12 cellular contexts compared by ENCODE assay signal in genomic region chr12:120834489-120835303, GRCh38.
DNase-seq lines count a peak whose midpoint lies in the region; ATAC-seq and TF ChIP-seq lines count a peak whose summit lies in the region.
"Had no signal": no experiment of that assay in that cellular context is flagged by ENCODE, and none has a peak within 500 bp of the region (broad histone marks: within the 10 kb centered on the region; RNA-seq: fewer than 3 reads in every experiment).

No MANE protein-coding gene starts in this region.

- TF ChIP-seq CTCF in spleen (IDR thresholded peaks at IDR 0.05 in 8 of 11, conservative IDR thresholded peaks at IDR 0.05 in 3 of 11), result no peak

- DNase-seq in T-helper 1 cell (no peak), spleen (no peak), mesenteric fat pad (ENCODE audit: low spot score) (no peak), NOMO-1 treated with DMSO at 0.1 percent for 48 hours (lab: John Stamatoyannopoulos, UW; ENCODE audit: unreplicated experiment) (no peak)
- DNase-seq: 8988T, dermis blood vessel endothelial cell, GF-D8, mucosa of descending colon had no signal

- no peak overlapping the region for H3K4me3 ChIP-seq in spleen
- H3K4me3 ChIP-seq: mucosa of descending colon had no signal

- H3K27me3 ChIP-seq in spleen (replicated peaks in 1 of 7), result no peaks in the 10 kb centered on the region

- intact Hi-C loops in spleen (cut with DNase I; ENCODE audit: low total_unique reads), result no loop called here

- peaks cover 1% of the 10 kb centered on the region for H3K36me3 Mint-ChIP-seq in T-helper 1 cell treated with Interleukin-12 subunit alpha and Interleukin-12 subunit beta and Interleukin-4 antibody, amounts not matched to agents 30 μg/mL and 1 μg/mL, for 36 hours (ENCODE audit: low read depth)

- H3K4me1 Mint-ChIP-seq in T-helper 1 cell treated with Interleukin-12 subunit alpha and Interleukin-12 subunit beta and Interleukin-4 antibody, amounts not matched to agents 30 μg/mL and 1 μg/mL, for 36 hours (ENCODE audit: low read depth), result peaks cover 27% of the 10 kb centered on the region

- H3K27ac ChIP-seq in angular gyrus (ENCODE audit: low read depth, low read length), result peak overlapping the region; percentile 29
- peak overlapping the region in 6 of 8 donors; percentile 20 to 60 (median 50) for H3K27ac ChIP-seq in spleen

- WGBS in spleen, 5 donors, result 44 to 59% (median 51%) methylated on average over 4 of the region's 4 CpGs

- no peaks in the 10 kb centered on the region for H3K36me3 ChIP-seq in spleen

- no peaks in the 10 kb centered on the region for H3K9me3 ChIP-seq in spleen
- H3K9me3 ChIP-seq: mucosa of descending colon had no signal

- TF ChIP-seq POLR2A in spleen (IDR thresholded peaks at IDR 0.05), result no peak

- no peak overlapping the region for H3K27ac Mint-ChIP-seq in T-helper 1 cell treated with Interleukin-12 subunit alpha and Interleukin-12 subunit beta and Interleukin-4 antibody, amounts not matched to agents 30 μg/mL and 1 μg/mL, for 36 hours

- no peaks in the 10 kb centered on the region for H3K27me3 Mint-ChIP-seq in T-helper 1 cell treated with Interleukin-12 subunit alpha and Interleukin-12 subunit beta and Interleukin-4 antibody, amounts not matched to agents 30 μg/mL and 1 μg/mL, for 36 hours (ENCODE audit: low read depth)

- H3K4me3 Mint-ChIP-seq in T-helper 1 cell treated with Interleukin-12 subunit alpha and Interleukin-12 subunit beta and Interleukin-4 antibody, amounts not matched to agents 30 μg/mL and 1 μg/mL, for 36 hours, result peak overlapping the region; percentile 25

- no peaks in the 10 kb centered on the region for H3K9me3 Mint-ChIP-seq in T-helper 1 cell treated with Interleukin-12 subunit alpha and Interleukin-12 subunit beta and Interleukin-4 antibody, amounts not matched to agents 30 μg/mL and 1 μg/mL, for 36 hours

- ATAC-seq in GM21786 (IDR thresholded peaks at IDR 0.05; ENCODE audit: unreplicated experiment) (peak; percentile 57), HG02938 (IDR thresholded peaks at IDR 0.05; ENCODE audit: unreplicated experiment) (no peak)
- ATAC-seq: mucosa of descending colon had no signal

- peaks cover 31 to 78% (median 64%) of the 10 kb centered on the region in 6 donors for H3K4me1 ChIP-seq in spleen
